In genomic region chr17:56121661-56122060, GRCh38 we compare ENCODE assay signal across 1 cellular context.
TF ChIP-seq lines count a peak whose summit lies in the region.

No MANE protein-coding gene starts in this region.

TF ChIP-seq in SK-N-SH, 30 proteins besides CTCF, POLR2A, EP300 and RAD21 (continued from another document):
- no peak for TF ChIP-seq RCOR1 (IDR thresholded peaks at IDR 0.05; ENCODE audit: low read length)
- no peak for TF ChIP-seq GABPA (IDR thresholded peaks at IDR 0.05; ENCODE audit: low read depth)
- TF ChIP-seq MXI1 (IDR thresholded peaks at IDR 0.05; ENCODE audit: low read depth, low read length), result no peak
TF ChIP-seq in SK-N-SH: peak in this region for 0.
